Comparison of ENCODE assay signal across 8 cellular contexts in genomic region chr16:82169861-82170845, GRCh38. TPM values are rescaled to one million over a fixed set of nuclear protein-coding genes. Genes with fewer than 3 reads are reported as not detected.
A peak's percentile ranks its signal among the peaks of the same experiment; 100 is the strongest.
DNase-seq lines count a peak whose midpoint lies in the region; ATAC-seq and TF ChIP-seq lines count a peak whose summit lies in the region.

A gene with protein sequence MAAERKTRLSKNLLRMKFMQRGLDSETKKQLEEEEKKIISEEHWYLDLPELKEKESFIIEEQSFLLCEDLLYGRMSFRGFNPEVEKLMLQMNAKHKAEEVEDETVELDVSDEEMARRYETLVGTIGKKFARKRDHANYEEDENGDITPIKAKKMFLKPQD (minus strand): TSS chr16:82170224. CDS start chr16:82170175, 49 bp downstream.

- H3K4me3 Mint-ChIP-seq in brain: peak within 1 kb of the TSS; percentile 91 to 96 (median 96)

- peak in 1 of 2 experiments; percentile 30 for TF ChIP-seq CTCF in brain (conservative IDR thresholded peaks at IDR 0.05)

- peak within 1 kb of the TSS; percentile 83 for H3K4me3 ChIP-seq in iPS-11a (ENCODE audit: low read depth, low read length)
- peak within 1 kb of the TSS; percentile 60 for H3K4me3 ChIP-seq in skeletal muscle cell (ENCODE audit: low read depth, low read length)

- H3K27me3 Mint-ChIP-seq in brain: peaks cover 36% of the 10 kb centered on the region

- peak within 1 kb of the TSS; percentile 92 to 98 (median 97) for H3K27ac Mint-ChIP-seq in brain

- ATAC-seq in HG02981 (IDR thresholded peaks at IDR 0.05; ENCODE audit: unreplicated experiment): peak; percentile 96

- peaks cover 31% of the 10 kb centered on the region for H3K4me1 Mint-ChIP-seq in brain

- DNase-seq in NCI-H1417 (lab: John Stamatoyannopoulos, UW): peak; percentile 88 to 94 (median 91)
- no peak for DNase-seq in NCI-H1417 treated with DMSO at 0.1 percent for 48 hours (lab: John Stamatoyannopoulos, UW)
- DNase-seq in NCI-H2107 (lab: John Stamatoyannopoulos, UW): peak; percentile 81
- DNase-seq in UCSD-AML1 (lab: John Stamatoyannopoulos, UW; ENCODE audit: unreplicated experiment): peak; percentile 95
- DNase-seq in skeletal muscle cell (ENCODE audit: low read depth): peak; percentile 77

- H3K9me3 Mint-ChIP-seq in brain: peaks cover 0 to 9% (median 3%) of the 10 kb centered on the region in 5 experiments

- peaks cover 45% of the 10 kb centered on the region for H3K36me3 Mint-ChIP-seq in brain

RNA-seq across cellular contexts. Expression of the gene that starts here (rescaled TPM):
- 21.9 TPM for polyA plus RNA-seq in brain (ENCODE audit: insufficient read depth, low read depth, low replicate concordance)
